ENCODE assay signal across 11 cellular contexts in the genomic region with DNA sequence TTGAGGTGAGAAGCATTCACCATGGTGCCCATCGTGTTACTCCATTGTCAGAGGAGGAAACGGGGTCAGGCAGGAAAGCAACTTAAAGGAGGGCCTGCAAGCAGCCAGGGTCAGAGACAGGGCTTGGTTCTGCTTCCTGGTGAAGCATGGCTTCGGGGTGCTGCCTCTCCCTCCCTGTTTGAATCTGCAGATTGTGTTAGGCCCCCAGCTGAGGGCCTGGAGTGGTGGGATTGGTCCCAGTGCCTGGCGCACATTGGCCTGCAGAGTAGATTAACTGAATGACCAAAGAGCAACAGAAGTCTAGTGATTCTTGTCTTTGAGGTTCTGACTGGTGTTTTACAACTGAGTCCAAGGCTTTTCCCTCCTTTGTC. TPM values are rescaled to one million over a fixed set of nuclear protein-coding genes. Genes with fewer than 3 reads are reported as not detected.
DNase-seq lines count a peak whose midpoint lies in the region; TF ChIP-seq lines count a peak whose summit lies in the region.
"Had no signal": no experiment of that assay in that cellular context is flagged by ENCODE, and none has a peak within 500 bp of the region (broad histone marks: within the 10 kb centered on the region; RNA-seq: fewer than 3 reads in every experiment).

No MANE protein-coding gene starts in this region.

- peaks cover 56% of the 10 kb centered on the region for H3K79me2 ChIP-seq in neural progenitor cell (ENCODE audit: low read depth)

- H3K4me3 Mint-ChIP-seq in neural progenitor cell = peak overlapping the region; percentile 94

- H3K9ac ChIP-seq in neural progenitor cell = no peak overlapping the region

- H4K20me1 ChIP-seq in neural progenitor cell (ENCODE audit: low read depth) = peaks cover 60% of the 10 kb centered on the region

- H3K36me3 ChIP-seq in adrenal gland (replicated peaks in 1 of 2) (no peaks in the 10 kb centered on the region), neural progenitor cell (no peaks in the 10 kb centered on the region)

- peaks cover 16% of the 10 kb centered on the region for H3K36me3 Mint-ChIP-seq in neural progenitor cell

- peak overlapping the region; percentile 67 for H3K4me3 ChIP-seq in HFF-Myc (replicated peaks; ENCODE audit: low read depth, low read length)
- H3K4me3 ChIP-seq in adrenal gland = no peak overlapping the region
- peak overlapping the region; percentile 97 for H3K4me3 ChIP-seq in neural progenitor cell

- 32 to 78% (median 66%) methylated on average over 2 to 4 of the region's 4 CpGs for WGBS in adrenal gland, 4 donors

- no peak for TF ChIP-seq CTCF in HFF-Myc (IDR thresholded peaks at IDR 0.05; ENCODE audit: low read depth, low read length, missing control alignments)
- TF ChIP-seq CTCF in adrenal gland (IDR thresholded peaks at IDR 0.05) = no peak
- TF ChIP-seq CTCF in neural progenitor cell (IDR thresholded peaks at IDR 0.05) = no peak

- H3K27me3 ChIP-seq in adrenal gland (no peaks in the 10 kb centered on the region), neural progenitor cell (no peaks in the 10 kb centered on the region)

- in situ Hi-C loops in KBM-7 (cut with MboI; ENCODE audit: low pct_unique_long_range_greater_than_20kb, low sequenced_read_pairs) = no loop called here

- TF ChIP-seq POLR2A in adrenal gland (IDR thresholded peaks at IDR 0.05) = no peak

- H3K4me1 ChIP-seq in adrenal gland (replicated peaks in 1 of 2) = peaks cover 20 to 31% of the 10 kb centered on the region in 2 donors
- peaks cover 21% of the 10 kb centered on the region for H3K4me1 ChIP-seq in neural progenitor cell

- no peak overlapping the region for H2AFZ ChIP-seq in neural progenitor cell (replicated peaks)

- H3K27me3 Mint-ChIP-seq in neural progenitor cell (ENCODE audit: insufficient read depth, low read depth) = peaks cover 3% of the 10 kb centered on the region
- H3K27me3 Mint-ChIP-seq: T-helper 17 cell had no signal

- H3K4me2 ChIP-seq in neural progenitor cell = peak overlapping the region; percentile 94

- H3K4me1 Mint-ChIP-seq in neural progenitor cell = peaks cover 34% of the 10 kb centered on the region

- intact Hi-C loops in adrenal gland (cut with DNase I) = no loop called here

- peaks cover 46% of the 10 kb centered on the region for H3F3A ChIP-seq in neural progenitor cell (ENCODE audit: low read depth)

- H3K27ac ChIP-seq in adrenal gland (peak overlapping the region in 3 of 5 donors; percentile 7 to 94 (median 67)), neural progenitor cell (no peak overlapping the region)

- H3K9me3 Mint-ChIP-seq in neural progenitor cell = peaks cover 2% of the 10 kb centered on the region

- H3K27ac Mint-ChIP-seq in neural progenitor cell = no peak overlapping the region
- H3K27ac Mint-ChIP-seq: T-helper 17 cell had no signal

- DNase-seq in HFF-Myc (ENCODE audit: extremely low read depth, low read depth) = no peak
- peak in 1 of 7 donors; percentile 23 for DNase-seq in adrenal gland
- DNase-seq in neural progenitor cell (ENCODE audit: low spot score) = no peak
- DNase-seq in NCI-H2029 (lab: John Stamatoyannopoulos, UW) = no peak
- DNase-seq in KBM-7 = no peak
- DNase-seq in dedifferentiated amniotic fluid mesenchymal stem cell (ENCODE audit: extremely low spot score) = no peak
- DNase-seq: effector CD4-positive, alpha-beta T cell; GDM1; islet precursor cell; right cardiac atrium; T-helper 17 cell had no signal

- H3K9me3 ChIP-seq in adrenal gland (replicated peaks in 1 of 3) = no peaks in the 10 kb centered on the region
- no peaks in the 10 kb centered on the region for H3K9me3 ChIP-seq in neural progenitor cell (ENCODE audit: low read depth)

RNA-seq across cellular contexts. Expression of a gene that starts 4.0 kb away (rescaled TPM):
- total RNA-seq in adrenal gland (10 to 100 TPM in 6 of 8 donors, 1 to 10 TPM in 2; 8.8 to 38.8 (median 13.9) TPM), neural progenitor cell (ENCODE audit: low replicate concordance) (5.3 and 26.6 TPM in 2 replicates)
- polyA plus RNA-seq in adrenal gland = 10 to 100 TPM in 1 of 3 donors, 1 to 10 TPM in 2; 2.0 to 12.8 (median 5.4) TPM

RNA-seq across cellular contexts. Expression of a gene that starts 17.6 kb away (rescaled TPM):
- total RNA-seq in adrenal gland (100 to 1,000 TPM in 2 of 8 donors, 10 to 100 TPM in 6; 45.5 to 146 (median 82.1) TPM), neural progenitor cell (ENCODE audit: low replicate concordance) (8.8 and 20.1 TPM in 2 replicates)
- polyA plus RNA-seq in adrenal gland = 100 to 1,000 TPM in 2 of 3 donors, 10 to 100 TPM in 1; 70.0 to 263 (median 249) TPM

RNA-seq across cellular contexts. Expression of a gene that starts 31.9 kb away (rescaled TPM):
- total RNA-seq in adrenal gland = 10 to 100 TPM; 14.5 to 21.8 (median 17.3) TPM
- polyA plus RNA-seq in adrenal gland = 10 to 100 TPM; 11.1 to 11.5 (median 11.5) TPM
- 24.2 and 43.4 TPM in 2 replicates for total RNA-seq in neural progenitor cell (ENCODE audit: low replicate concordance)

RNA-seq across cellular contexts. Expression of a gene that starts 38.8 kb away (rescaled TPM):
- total RNA-seq in adrenal gland (10 to 100 TPM in 1 of 8 donors, 1 to 10 TPM in 7; 2.7 to 20.2 (median 6.3) TPM), neural progenitor cell (ENCODE audit: low replicate concordance) (5.0 and 6.0 TPM in 2 replicates)
- polyA plus RNA-seq in adrenal gland = 10 to 100 TPM in 1 of 3 donors, 1 to 10 TPM in 2; 5.3 to 13.7 (median 7.6) TPM

RNA-seq across cellular contexts. Expression of a gene that starts 51.2 kb away (rescaled TPM):
- total RNA-seq in adrenal gland = 10 to 100 TPM in 4 of 8 donors, 1 to 10 TPM in 4; 6.4 to 39.7 (median 11.0) TPM
- polyA plus RNA-seq in adrenal gland = 10 to 100 TPM in 1 of 3 donors, 1 to 10 TPM in 2; 4.3 to 10.8 (median 5.3) TPM
- 0.43 and 3.7 TPM in 2 replicates for total RNA-seq in neural progenitor cell (ENCODE audit: low replicate concordance)

Comparison
In these comparisons a context has a peak if more than half of its experiments do, and no peak if none do; other contexts are left out.
1. H3K4me3 ChIP-seq: peak in HFF-Myc (single experiment) and neural progenitor cell (single experiment); none in adrenal gland (0 of 4).